8 cellular contexts compared by ENCODE assay signal in the genomic region with DNA sequence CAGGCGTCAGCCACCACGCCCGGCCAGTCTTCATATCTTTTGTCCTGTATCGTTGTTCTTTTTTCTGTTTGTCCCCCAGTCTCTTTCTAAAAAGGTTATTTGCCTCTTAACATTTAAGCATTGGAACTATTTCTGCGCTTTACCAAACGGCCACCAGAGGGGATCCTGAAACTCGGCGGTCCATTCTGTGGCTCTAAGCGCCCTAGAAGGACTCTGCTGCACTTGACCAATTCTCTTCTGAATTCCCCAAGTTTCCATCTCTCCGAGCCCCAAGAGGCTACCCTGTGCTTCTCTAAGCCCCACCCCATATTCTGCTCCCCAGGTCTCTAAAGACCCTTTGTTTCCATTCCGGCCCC. TPM values are rescaled to one million over a fixed set of nuclear protein-coding genes. Genes with fewer than 3 reads are reported as not detected.
A peak's percentile ranks its signal among the peaks of the same experiment; 100 is the strongest.
DNase-seq lines count a peak whose midpoint lies in the region; ATAC-seq and TF ChIP-seq lines count a peak whose summit lies in the region.

No MANE protein-coding gene starts in this region.

- DNase-seq in DMS114 treated with DMSO at 0.1 percent for 48 hours (lab: John Stamatoyannopoulos, UW; ENCODE audit: unreplicated experiment) = peak; percentile 15
- DNase-seq in brain microvascular endothelial cell = no peak
- peak in 1 of 3 donors; percentile 16 for DNase-seq in mucosa of descending colon
- no peak for DNase-seq in RKO (ENCODE audit: low spot score)
- DNase-seq in cerebellar nuclear complex (lab: John Stamatoyannopoulos, UW) = no peak
- DNase-seq in kidney glomerular epithelial cell (lab: John Stamatoyannopoulos, UW) = no peak

- H3K27ac ChIP-seq in HUES6 (ENCODE audit: low read depth, low read length) = no peak overlapping the region
- no peak overlapping the region for H3K27ac ChIP-seq in brain microvascular endothelial cell

- H3K27me3 ChIP-seq in HUES6 (ENCODE audit: control insufficient read depth, insufficient read depth, low read length) (peaks cover 44% of the 10 kb centered on the region), brain microvascular endothelial cell (replicated peaks) (no peaks in the 10 kb centered on the region)

- H3K36me3 ChIP-seq in HUES6 (ENCODE audit: control insufficient read depth, insufficient read depth, low read length) = no peaks in the 10 kb centered on the region
- H3K36me3 ChIP-seq in brain microvascular endothelial cell (replicated peaks) = no peaks in the 10 kb centered on the region
- H3K36me3 ChIP-seq in mucosa of descending colon (ENCODE audit: low read depth) = no peaks in the 10 kb centered on the region

- H3K4me3 ChIP-seq in HUES6 (ENCODE audit: low read depth, low read length) (peak overlapping the region; percentile 69), brain microvascular endothelial cell (ENCODE audit: low read depth, low read length) (no peak overlapping the region), mucosa of descending colon (no peak overlapping the region)

- in situ Hi-C loops in brain microvascular endothelial cell (cut with HindIII; ENCODE audit: low pct_ligation_motif_present, low sequenced_read_pairs) = no loop called here

- ATAC-seq in mucosa of descending colon (peak; percentile 25), GM18867 (IDR thresholded peaks at IDR 0.05; ENCODE audit: unreplicated experiment) (no peak)

- H3K9ac ChIP-seq in HUES6 (ENCODE audit: low read length) = no peak overlapping the region

- H3K4me1 ChIP-seq in HUES6 (ENCODE audit: control insufficient read depth, insufficient read depth, low read length) = no peaks in the 10 kb centered on the region
- H3K4me1 ChIP-seq in mucosa of descending colon (ENCODE audit: low read depth) = no peaks in the 10 kb centered on the region

- intact Hi-C loops in mucosa of descending colon (cut with DNase I, micrococcal nuclease) = no loop called here

- no peaks in the 10 kb centered on the region for H3K9me3 ChIP-seq in HUES6 (ENCODE audit: control insufficient read depth, insufficient read depth, low read depth, low read length)
- no peaks in the 10 kb centered on the region for H3K9me3 ChIP-seq in mucosa of descending colon

- TF ChIP-seq CTCF in brain microvascular endothelial cell (IDR thresholded peaks at IDR 0.05; ENCODE audit: low read depth, low read length, missing control alignments) (peak; percentile 44), mucosa of descending colon (IDR thresholded peaks at IDR 0.05) (no peak)

RNA-seq across cellular contexts. Expression of a gene that starts 33.1 kb away (rescaled TPM):
- not detected for total RNA-seq in mucosa of descending colon
